22 cellular contexts compared by ENCODE assay signal in the genomic region with DNA sequence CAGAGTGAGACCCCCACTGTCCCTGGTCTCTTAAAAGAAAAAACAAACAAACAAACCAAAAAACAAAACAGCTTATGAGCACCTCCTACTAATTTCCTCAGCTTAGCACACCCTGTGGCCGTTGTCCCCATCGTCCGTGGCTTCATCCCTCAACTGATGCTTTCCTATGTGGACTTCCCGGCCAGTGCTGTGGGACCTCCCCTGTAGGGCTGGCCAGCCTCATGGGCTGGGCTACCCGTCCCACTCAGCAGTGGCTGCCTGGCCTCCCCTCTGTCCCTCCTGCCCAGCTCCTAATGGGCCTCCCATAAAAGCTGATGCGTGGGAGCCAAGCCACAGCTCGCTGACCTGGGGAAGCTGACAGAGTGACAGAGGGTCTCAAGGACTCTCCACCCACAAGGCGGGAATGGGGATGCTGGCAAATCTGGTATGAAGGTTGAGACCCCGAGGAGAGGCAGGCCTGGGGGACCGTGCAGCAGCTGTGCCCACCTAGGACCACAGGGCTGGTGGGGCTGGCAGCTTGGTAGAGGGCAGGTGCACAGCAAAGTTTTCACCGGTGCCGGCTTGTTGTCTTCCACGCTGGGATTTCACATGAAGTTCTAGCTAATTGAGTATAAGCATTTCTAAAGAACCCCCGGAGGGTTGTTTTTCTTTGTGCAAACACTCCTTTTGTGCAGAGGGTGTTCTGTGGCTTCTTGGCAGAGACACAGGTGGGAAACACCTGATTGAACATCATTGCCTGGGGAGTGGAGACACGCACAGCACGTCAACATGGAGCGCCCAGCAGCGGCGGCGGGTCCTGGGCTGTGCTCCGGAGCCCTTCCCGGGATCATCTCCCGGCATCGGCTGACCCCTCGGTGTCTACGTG. TPM values are rescaled to one million over a fixed set of nuclear protein-coding genes. Genes with fewer than 3 reads are reported as not detected.
DNase-seq lines count a peak whose midpoint lies in the region; ATAC-seq and TF ChIP-seq lines count a peak whose summit lies in the region.
"Had no signal": no experiment of that assay in that cellular context is flagged by ENCODE, and none has a peak within 500 bp of the region (broad histone marks: within the 10 kb centered on the region; RNA-seq: fewer than 3 reads in every experiment).

No MANE protein-coding gene starts in this region.

- no peak for ATAC-seq in left ventricle myocardium superior
- no peak for ATAC-seq in GM18861 (IDR thresholded peaks at IDR 0.05; ENCODE audit: unreplicated experiment)
- ATAC-seq in GM21717 (IDR thresholded peaks at IDR 0.05; ENCODE audit: unreplicated experiment) = no peak
- no peak for ATAC-seq in esophagus mucosa
- ATAC-seq: HCT116, T-cell had no signal

- no peak for TF ChIP-seq POLR2A in spleen (IDR thresholded peaks at IDR 0.05)

- H3K9me3 ChIP-seq in iPS-15b (ENCODE audit: control insufficient read depth, insufficient read depth, low read length) (no peaks in the 10 kb centered on the region), spleen (no peaks in the 10 kb centered on the region)
- H3K9me3 ChIP-seq: Peyer's patch had no signal

- intact Hi-C loops in left ventricle myocardium superior (cut with micrococcal nuclease) = no loop called here
- intact Hi-C loops in cardiac septum (cut with DNase I) = no loop called here
- intact Hi-C loops in spleen (cut with DNase I; ENCODE audit: low total_unique reads) = no loop called here

- DNase-seq in left ventricle myocardium superior = peak; percentile 18
- no peak for DNase-seq in cardiac septum (ENCODE audit: low spot score)
- DNase-seq in NCI-H345 treated with DMSO at 0.1 percent for 48 hours (lab: John Stamatoyannopoulos, UW; ENCODE audit: unreplicated experiment) = peak; percentile 36
- DNase-seq in spleen = peak; percentile 57
- DNase-seq: C1 segment of cervical spinal cord; GOT3; MM.1S; NCI-H1092; NCI-H1436 treated with DMSO at 0.1 percent for 48 hours; NCI-H446; NCI-H526 treated with DMSO at 0.1 percent for 48 hours; NK-92 treated with Interleukin-12 subunit alpha and Interleukin-12 subunit beta, amount 100 ng/mL, for 24 hours; Peyer's patch; SHP77; T-cell had no signal

- H3K4me3 ChIP-seq in iPS-15b (ENCODE audit: low read depth, low read length) (no peak overlapping the region), spleen (no peak overlapping the region)
- H3K4me3 ChIP-seq: Peyer's patch, SK-N-MC had no signal

- WGBS in spleen, 5 donors = 87 to 92% (median 89%) methylated on average over 18 to 26 of the region's 26 CpGs

- no peak overlapping the region for H3K27ac ChIP-seq in spleen
- H3K27ac ChIP-seq: Peyer's patch, SK-N-MC had no signal

- H3K27me3 ChIP-seq in iPS-15b (ENCODE audit: control insufficient read depth, insufficient read depth, low read length) (no peaks in the 10 kb centered on the region), spleen (replicated peaks in 1 of 7) (peaks cover 0 to 22% (median 1%) of the 10 kb centered on the region in 7 donors)
- H3K27me3 ChIP-seq: Peyer's patch had no signal

- TF ChIP-seq CTCF in spleen (IDR thresholded peaks at IDR 0.05 in 8 of 11, conservative IDR thresholded peaks at IDR 0.05 in 3 of 11) = no peak

- no peaks in the 10 kb centered on the region for H3K36me3 ChIP-seq in iPS-15b (ENCODE audit: control insufficient read depth, insufficient read depth, low read length)
- peaks cover 0 to 49% (median 8%) of the 10 kb centered on the region in 6 donors for H3K36me3 ChIP-seq in spleen
- H3K36me3 ChIP-seq: Peyer's patch had no signal

- H3K9ac ChIP-seq in iPS-15b (ENCODE audit: low read depth, low read length) = peak overlapping the region; percentile 24

- H3K4me1 ChIP-seq in iPS-15b (ENCODE audit: control insufficient read depth, insufficient read depth, low read length) (no peaks in the 10 kb centered on the region), spleen (peaks cover 0 to 3% (median 0%) of the 10 kb centered on the region in 6 donors)
- H3K4me1 ChIP-seq: Peyer's patch had no signal

RNA-seq across cellular contexts. Expression of a gene that starts 23.2 kb away (rescaled TPM):
- total RNA-seq in left ventricle myocardium superior = 3.6 TPM
- total RNA-seq in cardiac septum = 0.48 TPM
- total RNA-seq in spleen = 10 to 100 TPM in 1 of 7 donors, 1 to 10 TPM in 3, under 1 TPM in 3; 0.23 to 10.5 (median 3.1) TPM
- under 1 TPM; 0.17 to 0.71 (median 0.61) TPM for polyA plus RNA-seq in spleen
- total RNA-seq in esophagus mucosa = 1.1 TPM
- total RNA-seq: CD8-positive, alpha-beta memory T cell had no signal
- polyA plus RNA-seq: CD8-positive, alpha-beta memory T cell had no signal
